In the genomic region with DNA sequence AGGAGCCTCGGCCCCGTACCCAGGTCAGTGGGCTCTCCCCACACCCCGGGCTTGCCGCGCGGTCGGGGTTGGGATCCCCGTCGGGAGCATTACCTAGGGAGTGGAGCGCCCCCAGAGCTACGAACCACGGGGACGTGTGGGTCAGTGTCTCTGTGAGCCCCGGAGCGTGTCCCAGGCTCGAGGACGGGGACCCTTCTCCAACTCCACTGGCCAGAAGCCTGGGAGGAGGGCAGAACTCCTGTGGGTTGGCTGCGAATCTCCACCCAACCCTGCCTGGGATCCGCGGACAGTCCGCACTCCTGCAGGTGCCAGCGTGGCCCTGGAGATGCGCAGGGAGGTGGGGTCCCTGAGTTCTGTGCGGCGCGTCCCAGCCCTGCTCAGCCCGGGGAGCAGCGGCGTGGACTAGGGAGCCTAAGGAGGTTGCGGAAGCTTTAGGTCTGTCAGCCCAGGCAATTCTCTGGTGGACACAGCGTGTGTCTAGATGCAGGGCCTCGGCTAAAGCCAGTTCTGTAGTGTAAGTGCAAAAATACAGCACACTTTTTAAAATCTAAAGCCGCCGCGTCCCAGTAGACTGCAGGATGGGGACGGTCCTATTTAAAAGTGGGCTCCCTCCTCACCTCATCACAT, we compare ENCODE assay signal across 8 cellular contexts. TPM values are rescaled to one million over a fixed set of nuclear protein-coding genes. Genes with fewer than 3 reads are reported as not detected.
A peak's percentile ranks its signal among the peaks of the same experiment; 100 is the strongest.
DNase-seq lines count a peak whose midpoint lies in the region; ATAC-seq, FAIRE-seq and TF ChIP-seq lines count a peak whose summit lies in the region.

No MANE protein-coding gene starts in this region.

- in situ Hi-C loops in brain microvascular endothelial cell (cut with HindIII; ENCODE audit: low pct_ligation_motif_present, low sequenced_read_pairs) = no loop called here

- H2AFZ ChIP-seq in Karpas-422 (ENCODE audit: low read length) (peak overlapping the region; percentile 94; the same call in 1 of the 2 replicates), keratinocyte (ENCODE audit: control insufficient read depth, low read length) (peak overlapping the region; percentile 90)

- H3K4me1 ChIP-seq in Karpas-422 (ENCODE audit: low read length) (peaks cover 43% of the 10 kb centered on the region), keratinocyte (ENCODE audit: control insufficient read depth, extremely low read depth, insufficient read depth, low read length) (peaks cover 14% of the 10 kb centered on the region)

- no peaks in the 10 kb centered on the region for H3K36me3 ChIP-seq in Karpas-422 (ENCODE audit: insufficient read depth, low read length)
- no peaks in the 10 kb centered on the region for H3K36me3 ChIP-seq in brain microvascular endothelial cell (replicated peaks)
- no peaks in the 10 kb centered on the region for H3K36me3 ChIP-seq in keratinocyte (ENCODE audit: control insufficient read depth in 2 of 2, extremely low read depth in 1 of 2, insufficient read depth in 2 of 2, low read length in 2 of 2)

- DNase-seq in Karpas-422 = peak; percentile 48
- no peak for DNase-seq in brain microvascular endothelial cell
- DNase-seq in keratinocyte (ENCODE audit: low read depth, low spot score) = no peak
- DNase-seq in stimulated activated CD4-positive, alpha-beta T cell treated with anti-CD3 and anti-CD28 coated beads, Interleukin-4, amount 100 ng/mL, for 24 hours = peak; percentile 10
- DNase-seq in NCI-H2171 (lab: John Stamatoyannopoulos, UW) = no peak

- H3K79me2 ChIP-seq in Karpas-422 (ENCODE audit: low read length) (peaks cover 7% of the 10 kb centered on the region; the same call in 1 of the 2 replicates), keratinocyte (ENCODE audit: control insufficient read depth, insufficient read depth, low read length) (no peaks in the 10 kb centered on the region)

- H3K9ac ChIP-seq in Karpas-422 (ENCODE audit: low read length) = peak overlapping the region; percentile 87
- peak overlapping the region; percentile 71 for H3K9ac ChIP-seq in keratinocyte (ENCODE audit: control insufficient read depth, extremely low read depth, insufficient read depth, low read length)

- H3K9me3 ChIP-seq in Karpas-422 (ENCODE audit: low read length) = no peaks in the 10 kb centered on the region
- H3K9me3 ChIP-seq in keratinocyte (ENCODE audit: control insufficient read depth, low read depth, low read length) = no peaks in the 10 kb centered on the region

- peak overlapping the region; percentile 99 for H3K4me2 ChIP-seq in Karpas-422 (ENCODE audit: low read depth, low read length, poor library complexity, severe bottlenecking)
- peak overlapping the region; percentile 89 for H3K4me2 ChIP-seq in keratinocyte (ENCODE audit: control insufficient read depth, extremely low read depth, insufficient read depth, low read depth, low read length)

- no peaks in the 10 kb centered on the region for H3K9me1 ChIP-seq in keratinocyte (ENCODE audit: control insufficient read depth, extremely low read depth, insufficient read depth, low read length)

- H3K9me2 ChIP-seq in Karpas-422 (replicated peaks; ENCODE audit: insufficient read depth, low read length) = no peaks in the 10 kb centered on the region

- dilution Hi-C loops in keratinocyte (cut with MboI; ENCODE audit: extremely low pct_ligation_motif_present, low sequenced_read_pairs) = no loop called here

- H3K27me3 ChIP-seq in Karpas-422 (ENCODE audit: low read length) = no peaks in the 10 kb centered on the region
- H3K27me3 ChIP-seq in brain microvascular endothelial cell (replicated peaks) = peaks cover 12% of the 10 kb centered on the region
- peaks cover 4% of the 10 kb centered on the region for H3K27me3 ChIP-seq in keratinocyte (ENCODE audit: control insufficient read depth, extremely low read depth, insufficient read depth, low read length)

- H3K27ac ChIP-seq in C4-2B (peak overlapping the region; percentile 81), Karpas-422 (ENCODE audit: low read length) (no peak overlapping the region), brain microvascular endothelial cell (no peak overlapping the region), keratinocyte (ENCODE audit: control insufficient read depth, insufficient read depth, low read length) (no peak overlapping the region)

- FAIRE-seq in keratinocyte (lab: Jason Lieb, UNC) = no peak

- peak overlapping the region; percentile 80 for H3K4me3 ChIP-seq in Karpas-422 (ENCODE audit: low read length)
- peak overlapping the region; percentile 69 for H3K4me3 ChIP-seq in brain microvascular endothelial cell (ENCODE audit: low read depth, low read length)
- H3K4me3 ChIP-seq in keratinocyte (ENCODE audit: control insufficient read depth in 2 of 3, extremely low read depth in 1 of 3, insufficient read depth in 2 of 3, low read depth in 1 of 3, low read length in 3 of 3) = peak overlapping the region; percentile 71 to 88 (median 73)

- TF ChIP-seq CTCF in C4-2B (conservative IDR thresholded peaks at IDR 0.05) = no peak
- peak; percentile 2 for TF ChIP-seq CTCF in brain microvascular endothelial cell (IDR thresholded peaks at IDR 0.05; ENCODE audit: low read depth, low read length, missing control alignments)
- no peak for TF ChIP-seq CTCF in keratinocyte (optimal IDR thresholded peaks at IDR 0.05 in 1 of 3, IDR thresholded peaks at IDR 0.05 in 1 of 3, conservative IDR thresholded peaks at IDR 0.05 in 1 of 3; ENCODE audit: extremely low read depth in 1 of 3, insufficient read depth in 2 of 3, low read length in 3 of 3)

- no peaks in the 10 kb centered on the region for H4K20me1 ChIP-seq in Karpas-422 (ENCODE audit: insufficient read depth, low read depth, low read length)
- H4K20me1 ChIP-seq in keratinocyte (ENCODE audit: control insufficient read depth, extremely low read depth, insufficient read depth, low read length) = no peaks in the 10 kb centered on the region

- ATAC-seq in GM19455 (IDR thresholded peaks at IDR 0.05; ENCODE audit: unreplicated experiment) (peak; percentile 12), GM21825 (IDR thresholded peaks at IDR 0.05; ENCODE audit: unreplicated experiment) (no peak)

RNA-seq across cellular contexts. Expression of gene PPFIBP2, which starts 0.4 kb away (rescaled TPM):
- total RNA-seq in Karpas-422 (2014; rRNA removed; shearing (Covaris generic); ENCODE audit: low replicate concordance) = 25.1 and 36.5 TPM in 2 replicates
- polyA plus RNA-seq in keratinocyte = 6.8 to 11.0 TPM (median 11.0 TPM) in 3 replicates
- 40.5 TPM for polyA plus RNA-seq in keratinocyte (2011; ENCODE audit: low read depth)
- polyA plus RNA-seq in keratinocyte (2011; cell fraction: cytosol; rRNA removed) = 6.4 and 13.4 TPM in 2 replicates
- polyA plus RNA-seq in keratinocyte (2011; cell fraction: nucleus; rRNA removed) = 22.2 and 30.8 TPM in 2 replicates
- 5.7 and 31.4 TPM in 2 replicates for polyA plus RNA-seq in keratinocyte (2012; ENCODE audit: low replicate concordance)
- 16.8 to 42.4 TPM (median 18.8 TPM) in 3 replicates for polyA minus RNA-seq in keratinocyte
- polyA minus RNA-seq in keratinocyte (2011; cell fraction: cytosol; rRNA and poly(A)+ RNA removed) = 10.7 TPM
- polyA minus RNA-seq in keratinocyte (2011; cell fraction: nucleus; rRNA and poly(A)+ RNA removed) = 18.6 and 20.6 TPM in 2 replicates

RNA-seq across cellular contexts. Expression of gene OLFML1, which starts 28.9 kb away (rescaled TPM):
- total RNA-seq in Karpas-422 (2014; rRNA removed; shearing (Covaris generic); ENCODE audit: low replicate concordance) = not detected in 2 replicates
- not detected in 3 replicates for polyA plus RNA-seq in keratinocyte
- not detected for polyA plus RNA-seq in keratinocyte (2011; ENCODE audit: low read depth)
- polyA plus RNA-seq in keratinocyte (2011; cell fraction: cytosol; rRNA removed) = not detected in 2 replicates
- not detected in 2 replicates for polyA plus RNA-seq in keratinocyte (2011; cell fraction: nucleus; rRNA removed)
- polyA plus RNA-seq in keratinocyte (2012; ENCODE audit: low replicate concordance) = not detected in 2 replicates
- polyA minus RNA-seq in keratinocyte = not detected in 3 replicates
- polyA minus RNA-seq in keratinocyte (2011; cell fraction: cytosol; rRNA and poly(A)+ RNA removed) = not detected
- not detected in 2 replicates for polyA minus RNA-seq in keratinocyte (2011; cell fraction: nucleus; rRNA and poly(A)+ RNA removed)

Comparison
In these comparisons a context has a peak if more than half of its experiments do, and no peak if none do; other contexts are left out.
1. DNase-seq: peak in Karpas-422 (single experiment) and stimulated activated CD4-positive, alpha-beta T cell treated with anti-CD3 and anti-CD28 coated beads, Interleukin-4, amount 100 ng/mL, for 24 hours (single experiment); none in brain microvascular endothelial cell (single experiment), keratinocyte (single experiment) and NCI-H2171 (single experiment).
2. Peak in every context shown above with its lines, with median percentiles within 50 percentile points of each other: H3K4me3 ChIP-seq.